In genomic region chr14:52155656-52156213, GRCh38 we compare ENCODE assay signal across 17 cellular contexts.
DNase-seq lines count a peak whose midpoint lies in the region; ATAC-seq and TF ChIP-seq lines count a peak whose summit lies in the region.
"Had no signal": no experiment of that assay in that cellular context is flagged by ENCODE, and none has a peak within 500 bp of the region (broad histone marks: within the 10 kb centered on the region; RNA-seq: fewer than 3 reads in every experiment).

No MANE protein-coding gene starts in this region.

- H3K9me3 ChIP-seq in KOPT-K1 (ENCODE audit: insufficient read depth, low read length, poor library complexity, severe bottlenecking) = peaks cover 11% of the 10 kb centered on the region
- H3K9me3 ChIP-seq in SJCRH30 (replicated peaks) = no peaks in the 10 kb centered on the region
- H3K9me3 ChIP-seq in prostate gland = no peaks in the 10 kb centered on the region
- H3K9me3 ChIP-seq: HAP-1 had no signal

- TF ChIP-seq POLR2A in prostate gland (IDR thresholded peaks at IDR 0.05) = no peak

- H3K27ac ChIP-seq in KOPT-K1 (ENCODE audit: low read depth, low read length, poor library complexity, severe bottlenecking) = peak overlapping the region; percentile 85
- H3K27ac ChIP-seq in SJCRH30 = no peak overlapping the region
- no peak overlapping the region for H3K27ac ChIP-seq in prostate gland
- H3K27ac ChIP-seq: BLaER1 had no signal

- H3K4me1 Mint-ChIP-seq in activated naive CD4-positive, alpha-beta T cell treated with anti-CD3 and anti-CD28 coated beads, Interleukin-2, amount 50 U/mL, for 24 hours = peaks cover 21% of the 10 kb centered on the region
- H3K4me1 Mint-ChIP-seq in activated naive CD4-positive, alpha-beta T cell treated with anti-CD3 and anti-CD28 coated beads, Interleukin-2, amount 10 ng/mL, durations not matched to agents 7 days and 5 days = peaks cover 22% of the 10 kb centered on the region
- H3K4me1 Mint-ChIP-seq in natural killer cell treated with Interleukin-12 subunit alpha and Interleukin-12 subunit beta and Interleukin-15 and Interleukin-18, amount 100 ng/mL, for 72 hours (ENCODE audit: low read depth in 2 of 2) = peaks cover 57 to 68% of the 10 kb centered on the region in 2 donors
- H3K4me1 Mint-ChIP-seq: IgD-negative memory B cell had no signal

- H3K27me3 ChIP-seq in SJCRH30 (no peaks in the 10 kb centered on the region), prostate gland (replicated peaks; ENCODE audit: insufficient read depth) (no peaks in the 10 kb centered on the region)
- H3K27me3 ChIP-seq: BLaER1 had no signal

- DNase-seq in activated naive CD4-positive, alpha-beta T cell treated with anti-CD3 and anti-CD28 coated beads, Interleukin-2, amount 10 ng/mL, durations not matched to agents 7 days and 5 days = no peak
- no peak for DNase-seq in natural killer cell treated with Interleukin-12 subunit alpha and Interleukin-12 subunit beta and Interleukin-15 and Interleukin-18, amount 100 ng/mL, for 72 hours (ENCODE audit: low spot score)
- DNase-seq in SJCRH30 (no peak), GM03348 (ENCODE audit: low spot score) (no peak), prostate gland (ENCODE audit: low spot score) (no peak)
- DNase-seq: 8988T, AML-193, Caco-2, GOT3, HFFc6 had no signal

- H3K4me1 ChIP-seq in SJCRH30 (no peaks in the 10 kb centered on the region), prostate gland (replicated peaks) (no peaks in the 10 kb centered on the region)
- H3K4me1 ChIP-seq: Caco-2, HAP-1 had no signal

- no peak for TF ChIP-seq CTCF in prostate gland (IDR thresholded peaks at IDR 0.05)

- ATAC-seq in natural killer cell treated with Interleukin-12 subunit alpha and Interleukin-12 subunit beta and Interleukin-15 and Interleukin-18, amount 100 ng/mL, for 72 hours = no peak
- ATAC-seq: GM12878 had no signal

- H3K4me3 ChIP-seq in SJCRH30 (no peak overlapping the region), prostate gland (no peak overlapping the region)
- H3K4me3 ChIP-seq: BLaER1, GM12878, HAP-1 had no signal

- 97% methylated on average over 24 of the region's 24 CpGs for WGBS in prostate gland

- CTCF ChIA-PET in activated naive CD4-positive, alpha-beta T cell treated with anti-CD3 and anti-CD28 coated beads, Interleukin-2, amount 10 ng/mL, durations not matched to agents 7 days and 5 days (lab: Charles Lee) = no interaction called here

- peaks cover 2% of the 10 kb centered on the region for H3K36me3 Mint-ChIP-seq in activated naive CD4-positive, alpha-beta T cell treated with anti-CD3 and anti-CD28 coated beads, Interleukin-2, amount 50 U/mL, for 24 hours
- peaks cover 2% of the 10 kb centered on the region for H3K36me3 Mint-ChIP-seq in activated naive CD4-positive, alpha-beta T cell treated with anti-CD3 and anti-CD28 coated beads, Interleukin-2, amount 10 ng/mL, durations not matched to agents 7 days and 5 days
- peaks cover 40% of the 10 kb centered on the region for H3K36me3 Mint-ChIP-seq in natural killer cell treated with Interleukin-12 subunit alpha and Interleukin-12 subunit beta and Interleukin-15 and Interleukin-18, amount 100 ng/mL, for 72 hours
- H3K36me3 Mint-ChIP-seq: IgD-negative memory B cell had no signal

- H3K27ac Mint-ChIP-seq in activated naive CD4-positive, alpha-beta T cell treated with anti-CD3 and anti-CD28 coated beads, Interleukin-2, amount 50 U/mL, for 24 hours = peak overlapping the region; percentile 57
- no peak overlapping the region for H3K27ac Mint-ChIP-seq in activated naive CD4-positive, alpha-beta T cell treated with anti-CD3 and anti-CD28 coated beads, Interleukin-2, amount 10 ng/mL, durations not matched to agents 7 days and 5 days
- peak overlapping the region in 1 of 2 donors; percentile 79 for H3K27ac Mint-ChIP-seq in natural killer cell treated with Interleukin-12 subunit alpha and Interleukin-12 subunit beta and Interleukin-15 and Interleukin-18, amount 100 ng/mL, for 72 hours
- H3K27ac Mint-ChIP-seq: HFFc6, IgD-negative memory B cell had no signal

- peaks cover 3% of the 10 kb centered on the region for H3K27me3 Mint-ChIP-seq in activated naive CD4-positive, alpha-beta T cell treated with anti-CD3 and anti-CD28 coated beads, Interleukin-2, amount 50 U/mL, for 24 hours
- peaks cover 5% of the 10 kb centered on the region for H3K27me3 Mint-ChIP-seq in activated naive CD4-positive, alpha-beta T cell treated with anti-CD3 and anti-CD28 coated beads, Interleukin-2, amount 10 ng/mL, durations not matched to agents 7 days and 5 days
- H3K27me3 Mint-ChIP-seq in natural killer cell treated with Interleukin-12 subunit alpha and Interleukin-12 subunit beta and Interleukin-15 and Interleukin-18, amount 100 ng/mL, for 72 hours = no peaks in the 10 kb centered on the region
- H3K27me3 Mint-ChIP-seq: CD8-positive, alpha-beta memory T cell had no signal

- H3K9me3 Mint-ChIP-seq in activated naive CD4-positive, alpha-beta T cell treated with anti-CD3 and anti-CD28 coated beads, Interleukin-2, amount 50 U/mL, for 24 hours = peaks cover 5% of the 10 kb centered on the region
- no peaks in the 10 kb centered on the region for H3K9me3 Mint-ChIP-seq in activated naive CD4-positive, alpha-beta T cell treated with anti-CD3 and anti-CD28 coated beads, Interleukin-2, amount 10 ng/mL, durations not matched to agents 7 days and 5 days
- peaks cover 3% of the 10 kb centered on the region for H3K9me3 Mint-ChIP-seq in natural killer cell treated with Interleukin-12 subunit alpha and Interleukin-12 subunit beta and Interleukin-15 and Interleukin-18, amount 100 ng/mL, for 72 hours
- H3K9me3 Mint-ChIP-seq: HFFc6 had no signal

- H3K36me3 ChIP-seq in KOPT-K1 (ENCODE audit: insufficient read depth, low read length) (no peaks in the 10 kb centered on the region), SJCRH30 (no peaks in the 10 kb centered on the region), prostate gland (no peaks in the 10 kb centered on the region)
- H3K36me3 ChIP-seq: BLaER1, HAP-1 had no signal

- intact Hi-C loops in prostate gland (cut with DNase I) = no loop called here

- no peak overlapping the region for H3K4me3 Mint-ChIP-seq in activated naive CD4-positive, alpha-beta T cell treated with anti-CD3 and anti-CD28 coated beads, Interleukin-2, amount 50 U/mL, for 24 hours
- H3K4me3 Mint-ChIP-seq in activated naive CD4-positive, alpha-beta T cell treated with anti-CD3 and anti-CD28 coated beads, Interleukin-2, amount 10 ng/mL, durations not matched to agents 7 days and 5 days = no peak overlapping the region
- peak overlapping the region; percentile 38 for H3K4me3 Mint-ChIP-seq in natural killer cell treated with Interleukin-12 subunit alpha and Interleukin-12 subunit beta and Interleukin-15 and Interleukin-18, amount 100 ng/mL, for 72 hours
- H3K4me3 Mint-ChIP-seq: HFFc6, IgD-negative memory B cell had no signal
